In the genomic region with DNA sequence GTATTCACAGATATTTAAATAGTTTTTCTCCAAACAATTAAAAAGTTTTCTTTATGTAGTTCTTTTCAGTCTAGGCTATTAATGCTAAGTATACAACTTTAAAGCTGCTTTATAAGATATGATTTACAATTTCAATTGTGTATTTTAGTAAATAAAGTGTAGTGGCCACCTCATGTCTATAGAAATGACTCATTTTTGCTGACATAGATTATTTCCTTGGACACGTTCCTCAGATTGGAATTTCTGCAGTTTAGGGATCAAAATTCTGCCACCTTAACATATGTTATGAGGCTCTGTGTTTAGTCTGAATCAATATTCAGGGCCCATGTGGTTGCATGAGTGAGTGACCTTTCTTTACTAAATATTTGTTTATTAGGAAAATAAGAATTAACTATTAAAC, we compare ENCODE assay signal across 26 cellular contexts.
"Had no signal": no experiment of that assay in that cellular context is flagged by ENCODE, and none has a peak within 500 bp of the region (broad histone marks: within the 10 kb centered on the region; RNA-seq: fewer than 3 reads in every experiment).

No MANE protein-coding gene starts in this region.

- DNase-seq: colonic mucosa; cortex of kidney; effector CD8-positive, alpha-beta T cell; effector memory CD8-positive, alpha-beta T cell; endodermal cell; erythroblast; esophagus squamous epithelium; foreskin fibroblast; foreskin melanocyte; gastrocnemius medialis; glutamatergic neuron; head of caudate nucleus; heart right ventricle; hippocampal formation; left cardiac atrium; left lung; left ventricle myocardium superior; lower lobe of right lung; mesenchymal stem cell; mucosa of descending colon; naive B cell had no signal

- ATAC-seq: effector memory CD8-positive, alpha-beta T cell; esophagus mucosa; gastrocnemius medialis; heart right ventricle; left cardiac atrium; left lung; left ventricle myocardium superior; lower lobe of right lung; mucosa of descending colon had no signal

- FAIRE-seq: endometrium, islet of Langerhans, keratinocyte had no signal

- H3K9me3 ChIP-seq: colonic mucosa, esophagus squamous epithelium, gastrocnemius medialis, lower lobe of right lung had no signal

- H3K27ac ChIP-seq: colonic mucosa, epithelial cell of prostate, esophagus squamous epithelium, gastrocnemius medialis, heart right ventricle, left lung, lower lobe of right lung had no signal

- H3K4me1 ChIP-seq: colonic mucosa, esophagus squamous epithelium, gastrocnemius medialis, heart right ventricle, left lung, lower lobe of right lung had no signal

- H3K4me3 ChIP-seq: colonic mucosa, esophagus squamous epithelium, gastrocnemius medialis, heart right ventricle, left lung, lower lobe of right lung, mucosa of descending colon had no signal

- H3K27me3 ChIP-seq: colonic mucosa, esophagus squamous epithelium, gastrocnemius medialis, left lung had no signal

- H3K36me3 ChIP-seq: colonic mucosa, esophagus squamous epithelium, gastrocnemius medialis, heart right ventricle, left lung, lower lobe of right lung had no signal
